Comparison of ENCODE assay signal across 9 cellular contexts in genomic region chr9:114662081-114662989, GRCh38. TPM values are rescaled to one million over a fixed set of nuclear protein-coding genes. Genes with fewer than 3 reads are reported as not detected.
A peak's percentile ranks its signal among the peaks of the same experiment; 100 is the strongest.
DNase-seq lines count a peak whose midpoint lies in the region; ATAC-seq and TF ChIP-seq lines count a peak whose summit lies in the region.
"Had no signal": no experiment of that assay in that cellular context is flagged by ENCODE, and none has a peak within 500 bp of the region (broad histone marks: within the 10 kb centered on the region; RNA-seq: fewer than 3 reads in every experiment).

No MANE protein-coding gene starts in this region.

- CTCF ChIA-PET in PC-3 (lab: Charles Lee), result no interaction called here

- H3K9me3 Mint-ChIP-seq in activated T-helper 17 cell treated with anti-CD3 and anti-CD28 coated beads, Interleukin-2, amount 50 U/mL, for 72 hours, result no peaks in the 10 kb centered on the region

- intact Hi-C loops in PC-3 (cut with micrococcal nuclease), result loop anchor here (1.0 kb wide), 1 partner anchor 352 kb away; no protein-coding TSS in a partner anchor
- intact Hi-C loops in psoas muscle (cut with DNase I), result loop anchor here (5.0 to 10.0 kb wide), 2 partner anchors 242 to 350 kb away; no protein-coding TSS in a partner anchor

- no peak overlapping the region for H2AFZ ChIP-seq in PC-3 (ENCODE audit: low read length)

- H3K4me2 ChIP-seq in PC-3 (ENCODE audit: low read length), result no peak overlapping the region

- H3F3A ChIP-seq in PC-3 (ENCODE audit: low read length, unreplicated experiment), result no peaks in the 10 kb centered on the region

- H3K9me2 ChIP-seq in PC-3 (replicated peaks; ENCODE audit: low read length), result no peaks in the 10 kb centered on the region

- H3K9ac ChIP-seq in PC-3 (ENCODE audit: low read length), result no peak overlapping the region

- H3K27me3 ChIP-seq in PC-3 (ENCODE audit: low read length) (no peaks in the 10 kb centered on the region), psoas muscle (ENCODE audit: insufficient read depth in 3 of 3, low read length in 2 of 3) (no peaks in the 10 kb centered on the region)

- DNase-seq in PC-3 (peak; percentile 68), germinal center (ENCODE audit: low spot score) (peak; percentile 83), psoas muscle (no peak)

- POLR2A ChIA-PET in PC-3 (lab: Charles Lee; ENCODE audit: unreplicated experiment), result no interaction called here

- no peak overlapping the region for H3K4me3 ChIP-seq in PC-3 (ENCODE audit: low read length)
- H3K4me3 ChIP-seq in psoas muscle, result no peak overlapping the region

- H3K36me3 Mint-ChIP-seq in activated T-helper 17 cell treated with anti-CD3 and anti-CD28 coated beads, Interleukin-2, amount 50 U/mL, for 72 hours (ENCODE audit: low read depth), result no peaks in the 10 kb centered on the region

- no peaks in the 10 kb centered on the region for H3K79me2 ChIP-seq in PC-3 (ENCODE audit: low read length)

- H3K4me3 Mint-ChIP-seq in activated T-helper 17 cell treated with anti-CD3 and anti-CD28 coated beads, Interleukin-2, amount 50 U/mL, for 72 hours, result no peak overlapping the region

- TF ChIP-seq CTCF in 22Rv1 (IDR thresholded peaks at IDR 0.05), result peak; percentile 88
- TF ChIP-seq CTCF in GM12874 (IDR thresholded peaks at IDR 0.05; ENCODE audit: insufficient read depth, low read depth, low read length), result peak; percentile 83
- peak; percentile 85 for TF ChIP-seq CTCF in PC-3 (conservative IDR thresholded peaks at IDR 0.05; ENCODE audit: low read depth, low read length)
- TF ChIP-seq CTCF in psoas muscle (IDR thresholded peaks at IDR 0.05), result peak; percentile 72

- H3K9me3 ChIP-seq in PC-3 (ENCODE audit: low read length) (no peaks in the 10 kb centered on the region), psoas muscle (no peaks in the 10 kb centered on the region)

- H3K36me3 ChIP-seq in PC-3 (ENCODE audit: low read depth, low read length) (no peaks in the 10 kb centered on the region), psoas muscle (ENCODE audit: insufficient read depth in 1 of 2, low read depth in 1 of 2) (no peaks in the 10 kb centered on the region)

- no peaks in the 10 kb centered on the region for H3K4me1 ChIP-seq in PC-3 (ENCODE audit: insufficient read depth, low read length)
- H3K4me1 ChIP-seq in psoas muscle, result no peaks in the 10 kb centered on the region

- H4K20me1 ChIP-seq in PC-3 (ENCODE audit: low read length), result no peaks in the 10 kb centered on the region

- peaks cover 5% of the 10 kb centered on the region for H3K4me1 Mint-ChIP-seq in activated T-helper 17 cell treated with anti-CD3 and anti-CD28 coated beads, Interleukin-2, amount 50 U/mL, for 72 hours

- ATAC-seq in HG03045 (IDR thresholded peaks at IDR 0.05; ENCODE audit: unreplicated experiment) (peak; percentile 73), PC-3 (peak; percentile 87), psoas muscle (peak; percentile 58 to 72 (median 69)), GM18873 (IDR thresholded peaks at IDR 0.05; ENCODE audit: low FRiP score, unreplicated experiment) (no peak)
- peak; percentile 84 for ATAC-seq in activated T-helper 17 cell treated with anti-CD3 and anti-CD28 coated beads, Interleukin-2, amount 50 U/mL, for 72 hours (replicated peaks)

- no peak overlapping the region for H3K27ac ChIP-seq in 22Rv1
- no peak overlapping the region for H3K27ac ChIP-seq in PC-3 (ENCODE audit: low read length)
- H3K27ac ChIP-seq in psoas muscle, result no peak overlapping the region

- H3K27me3 Mint-ChIP-seq in activated T-helper 17 cell treated with anti-CD3 and anti-CD28 coated beads, Interleukin-2, amount 50 U/mL, for 72 hours, result peaks cover 3% of the 10 kb centered on the region

- WGBS in psoas muscle, 3 donors, result 31 to 45% (median 39%) methylated on average over 10 of the region's 10 CpGs

- H3K27ac Mint-ChIP-seq in activated T-helper 17 cell treated with anti-CD3 and anti-CD28 coated beads, Interleukin-2, amount 50 U/mL, for 72 hours, result no peak overlapping the region

- BruUV-seq in PC-3 (replicated peaks; lab: Mats Ljungman, UMichigan), result no TSS peak

RNA-seq across cellular contexts. Expression of gene TEX53, which starts 4.7 kb away (rescaled TPM):
- not detected in 2 replicates for total RNA-seq in PC-3 (2014; rRNA removed)
- total RNA-seq in activated T-helper 17 cell treated with anti-CD3 and anti-CD28 coated beads, Interleukin-2, amount 50 U/mL, for 72 hours, result not detected
- total RNA-seq in psoas muscle, result not detected
- polyA plus RNA-seq in psoas muscle, result not detected
- total RNA-seq: pulmonary artery endothelial cell had no signal

RNA-seq across cellular contexts. Expression of gene TEX48, which starts 19.7 kb away (rescaled TPM):
- total RNA-seq in PC-3 (2014; rRNA removed) (2.4 TPM in 1 of 2 replicates, not detected in the other), psoas muscle (not detected)
- total RNA-seq in activated T-helper 17 cell treated with anti-CD3 and anti-CD28 coated beads, Interleukin-2, amount 50 U/mL, for 72 hours, result under 1 TPM; 0.42 to 0.67 TPM
- not detected for polyA plus RNA-seq in psoas muscle
- total RNA-seq: pulmonary artery endothelial cell had no signal

RNA-seq across cellular contexts. Expression of gene TMEM268, which starts 51.2 kb away (rescaled TPM):
- total RNA-seq in PC-3 (2014; rRNA removed) (5.2 and 6.6 TPM in 2 replicates), psoas muscle (10 to 100 TPM in 1 of 4 donors, 1 to 10 TPM in 3; 6.5 to 12.4 (median 8.9) TPM)
- total RNA-seq in activated T-helper 17 cell treated with anti-CD3 and anti-CD28 coated beads, Interleukin-2, amount 50 U/mL, for 72 hours, result 10 to 100 TPM; 12.6 to 21.0 TPM
- polyA plus RNA-seq in psoas muscle, result 1 to 10 TPM; 2.4 to 9.0 (median 4.8) TPM

Comparison
In these comparisons a context has a peak if more than half of its experiments do, and no peak if none do; other contexts are left out.
1. DNase-seq: peak in PC-3 (single experiment) and germinal center (single experiment); none in psoas muscle (0 of 2).
2. Peak in every context shown above with its lines, with median percentiles within 50 percentile points of each other: CTCF ChIP-seq.